Comparison of ENCODE assay signal across 8 cellular contexts in the genomic region with DNA sequence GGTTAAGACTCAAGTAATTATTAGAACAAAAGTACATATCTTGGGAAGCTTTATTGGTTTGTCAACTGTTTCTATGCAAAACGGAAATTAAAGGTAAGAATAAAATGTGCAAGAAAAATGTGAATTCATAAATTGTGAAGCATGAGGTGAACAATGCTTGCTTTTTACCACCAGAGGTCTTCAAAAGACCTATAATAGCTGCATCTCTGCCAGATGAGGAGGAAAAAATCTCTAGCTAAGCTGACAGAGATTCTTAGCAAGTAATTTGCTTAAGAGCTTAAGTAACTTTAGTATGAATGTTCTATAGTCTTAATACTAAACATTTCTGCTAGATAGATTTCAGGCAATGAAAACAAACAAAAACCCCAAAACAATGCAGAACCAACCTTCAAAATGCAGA. TPM values are rescaled to one million over a fixed set of nuclear protein-coding genes. Genes with fewer than 3 reads are reported as not detected.
A peak's percentile ranks its signal among the peaks of the same experiment; 100 is the strongest.
DNase-seq lines count a peak whose midpoint lies in the region; ATAC-seq lines count a peak whose summit lies in the region.

No MANE protein-coding gene starts in this region.

- no peak overlapping the region for H3K9ac ChIP-seq in mesenchymal stem cell (ENCODE audit: low read length)

- no peak overlapping the region for H3K4ac ChIP-seq in mesenchymal stem cell (ENCODE audit: low read depth in 1 of 2, low read length in 2 of 2)

- DNase-seq in RPMI7951 (ENCODE audit: low read depth): peak; percentile 42
- peak; percentile 15 for DNase-seq in mesenchymal stem cell
- DNase-seq in central memory CD4-positive, alpha-beta T cell: no peak
- no peak for DNase-seq in head of caudate nucleus

- 50% methylated on average over 1 of the region's 1 CpG for WGBS in mesenchymal stem cell

- no peak overlapping the region for H2BK12ac ChIP-seq in mesenchymal stem cell (ENCODE audit: low read length in 2 of 2)

- H3K18ac ChIP-seq in mesenchymal stem cell (ENCODE audit: low read depth in 1 of 2, low read length in 2 of 2): no peak overlapping the region

- no peak overlapping the region for H3K4me2 ChIP-seq in mesenchymal stem cell (ENCODE audit: low read length, poor library complexity, severe bottlenecking)

- H3K14ac ChIP-seq in mesenchymal stem cell (ENCODE audit: low read length in 2 of 2): no peak overlapping the region

- H3K27me3 ChIP-seq in mesenchymal stem cell (ENCODE audit: control insufficient read depth in 1 of 2, insufficient read depth in 1 of 2, low read length in 2 of 2): no peaks in the 10 kb centered on the region

- H3K4me1 ChIP-seq in mesenchymal stem cell (ENCODE audit: control insufficient read depth, insufficient read depth, low read depth, low read length): no peaks in the 10 kb centered on the region

- H3K23ac ChIP-seq in mesenchymal stem cell (ENCODE audit: low read length in 2 of 2): no peak overlapping the region

- H2AFZ ChIP-seq in mesenchymal stem cell (ENCODE audit: low read depth, low read length): no peak overlapping the region

- H4K8ac ChIP-seq in mesenchymal stem cell (ENCODE audit: low read length): no peak overlapping the region

- H3K4me3 ChIP-seq in mesenchymal stem cell (ENCODE audit: insufficient read depth in 1 of 2, low read depth in 1 of 2, low read length in 2 of 2): no peak overlapping the region

- H4K91ac ChIP-seq in mesenchymal stem cell (ENCODE audit: low read length): no peak overlapping the region

- H2BK120ac ChIP-seq in mesenchymal stem cell (ENCODE audit: low read depth, low read length): no peak overlapping the region

- no peak overlapping the region for H2BK5ac ChIP-seq in mesenchymal stem cell (ENCODE audit: low read depth, low read length, poor library complexity, severe bottlenecking)

- no peaks in the 10 kb centered on the region for H3K9me3 ChIP-seq in mesenchymal stem cell (ENCODE audit: control insufficient read depth, low read length)

- H3K27ac ChIP-seq in mesenchymal stem cell (ENCODE audit: low read length, poor library complexity, severe bottlenecking): no peak overlapping the region

- intact Hi-C loops in head of caudate nucleus (cut with DNase I): no loop called here

- no peak overlapping the region for H2AK5ac ChIP-seq in mesenchymal stem cell (ENCODE audit: low read length, severe bottlenecking)

- no peaks in the 10 kb centered on the region for H3K36me3 ChIP-seq in mesenchymal stem cell (ENCODE audit: control insufficient read depth in 1 of 2, insufficient read depth in 2 of 2, low read depth in 1 of 2, low read length in 2 of 2)

- H3K79me1 ChIP-seq in mesenchymal stem cell (replicated peaks; ENCODE audit: low read length, poor library complexity, severe bottlenecking): no peaks in the 10 kb centered on the region

- peak; percentile 79 for ATAC-seq in GM18502 (IDR thresholded peaks at IDR 0.05; ENCODE audit: poor library complexity, unreplicated experiment)
- peak; percentile 64 for ATAC-seq in HG02642 (IDR thresholded peaks at IDR 0.05; ENCODE audit: poor library complexity, unreplicated experiment)
- ATAC-seq in GM21717 (IDR thresholded peaks at IDR 0.05; ENCODE audit: unreplicated experiment): no peak
- no peak for ATAC-seq in HG02763 (IDR thresholded peaks at IDR 0.05; ENCODE audit: unreplicated experiment)

- H2BK15ac ChIP-seq in mesenchymal stem cell (ENCODE audit: low read depth, poor library complexity, severe bottlenecking): no peak overlapping the region

RNA-seq across cellular contexts. Expression of a gene that starts 54.1 kb away (rescaled TPM):
- 43.1 and 51.9 TPM in 2 replicates for total RNA-seq in RPMI7951 (2014; rRNA removed; shearing (Covaris generic))
- polyA plus RNA-seq in mesenchymal stem cell (2013, experiment 1 of 2): 29.5 TPM
- 31.0 TPM for polyA plus RNA-seq in mesenchymal stem cell (2013, experiment 2 of 2)

Comparison
In these comparisons a context has a peak if more than half of its experiments do, and no peak if none do; other contexts are left out.
1. ATAC-seq: peak in GM18502 (single experiment) and HG02642 (single experiment); none in GM21717 (single experiment) and HG02763 (single experiment).
2. DNase-seq: peak in RPMI7951 (single experiment) and mesenchymal stem cell (single experiment); none in central memory CD4-positive, alpha-beta T cell (single experiment) and head of caudate nucleus (0 of 42).